ENCODE assay signal across 1 cellular context in genomic region chr19:17775991-17776803, GRCh38.
TF ChIP-seq lines count a peak whose summit lies in the region.

No MANE protein-coding gene starts in this region.

TF ChIP-seq in GM12878, 131 proteins besides CTCF, POLR2A, EP300 and RAD21 (continued from another document and continues in another):
- TF ChIP-seq RELB (IDR thresholded peaks at IDR 0.05; ENCODE audit: low read depth): peak; percentile 93
- TF ChIP-seq ZNF24 (IDR thresholded peaks at IDR 0.05): no peak
- no peak for TF ChIP-seq TCF7 (IDR thresholded peaks at IDR 0.05; ENCODE audit: borderline replicate concordance)
- TF ChIP-seq IKZF2 (IDR thresholded peaks at IDR 0.05): peak; percentile 84 to 87
- peak; percentile 99 for TF ChIP-seq PAX5 (IDR thresholded peaks at IDR 0.05; ENCODE audit: borderline replicate concordance, low read depth, low read length)
- no peak for TF ChIP-seq YBX1 (IDR thresholded peaks at IDR 0.05)
- no peak for TF ChIP-seq LARP7 (IDR thresholded peaks at IDR 0.05)
- TF ChIP-seq ATF2 (IDR thresholded peaks at IDR 0.05; ENCODE audit: low read length): peak; percentile 95
- TF ChIP-seq ZNF592 (IDR thresholded peaks at IDR 0.05): no peak; the same call in 1 of the 2 replicates
- peak; percentile 90 for TF ChIP-seq IKZF1 (conservative IDR thresholded peaks at IDR 0.05)
- peak; percentile 98 for TF ChIP-seq DPF2 (IDR thresholded peaks at IDR 0.05)
- no peak for TF ChIP-seq PBX3 (IDR thresholded peaks at IDR 0.05; ENCODE audit: insufficient replicate concordance, low read depth, low read length)
- no peak for TF ChIP-seq ZNF274 (IDR thresholded peaks at IDR 0.05; ENCODE audit: insufficient read depth, insufficient read length)
- no peak for TF ChIP-seq HDAC2 (IDR thresholded peaks at IDR 0.05)
- peak; percentile 84 for TF ChIP-seq MEF2B (IDR thresholded peaks at IDR 0.05; ENCODE audit: partially characterized antibody, poor library complexity, severe bottlenecking)
- TF ChIP-seq TARDBP (IDR thresholded peaks at IDR 0.05; ENCODE audit: borderline replicate concordance): 0 out of 2 replicates have a peak, but pooled peaks have one; percentile 14
- no peak for TF ChIP-seq SUZ12 (IDR thresholded peaks at IDR 0.05; ENCODE audit: unreplicated experiment)
- no peak for TF ChIP-seq PAX8 (IDR thresholded peaks at IDR 0.05)
- no peak for TF ChIP-seq MYB (IDR thresholded peaks at IDR 0.05; ENCODE audit: borderline replicate concordance, low read depth, low read length)
- TF ChIP-seq CBFB (IDR thresholded peaks at IDR 0.05; ENCODE audit: low read depth): peak; percentile 78; the same call in 1 of the 2 replicates
- TF ChIP-seq CHD1 (IDR thresholded peaks at IDR 0.05; ENCODE audit: low read depth, low read length): no peak
- TF ChIP-seq BACH1 (IDR thresholded peaks at IDR 0.05; ENCODE audit: borderline replicate concordance): peak; percentile 61; the same call in 1 of the 2 replicates
- TF ChIP-seq ATF7 (IDR thresholded peaks at IDR 0.05; ENCODE audit: low read depth): peak; percentile 99
- peak; percentile 39; the same call in 1 of the 2 replicates for TF ChIP-seq YY1 (IDR thresholded peaks at IDR 0.05; ENCODE audit: low read depth, low read length)
- TF ChIP-seq ETV6 (conservative IDR thresholded peaks at IDR 0.05 in 1 of 2, IDR thresholded peaks at IDR 0.05 in 1 of 2; ENCODE audit: borderline replicate concordance in 1 of 2, low read depth in 1 of 2): peak in 1 of 2 experiments; percentile 60; a peak in 2 of 4 replicates
- TF ChIP-seq KAT2A (conservative IDR thresholded peaks at IDR 0.05; ENCODE audit: control insufficient read depth, low read depth, low read length): no peak
- TF ChIP-seq SMAD1 (IDR thresholded peaks at IDR 0.05; ENCODE audit: low read depth, partially characterized antibody): no peak
- no peak for TF ChIP-seq ZNF217 (IDR thresholded peaks at IDR 0.05)
- no peak for TF ChIP-seq STAT1 (conservative IDR thresholded peaks at IDR 0.05)
- TF ChIP-seq ZBTB40 (IDR thresholded peaks at IDR 0.05; ENCODE audit: borderline replicate concordance): no peak
- TF ChIP-seq EED (IDR thresholded peaks at IDR 0.05; ENCODE audit: low read depth): peak; percentile 88
- no peak for TF ChIP-seq POLR2AphosphoS2 (IDR thresholded peaks at IDR 0.05; ENCODE audit: low read depth, low read length)
- TF ChIP-seq NKRF (conservative IDR thresholded peaks at IDR 0.05): no peak
- no peak for TF ChIP-seq MXI1 (IDR thresholded peaks at IDR 0.05; ENCODE audit: low read depth, low read length)
- no peak for TF ChIP-seq CEBPZ (IDR thresholded peaks at IDR 0.05; ENCODE audit: low read depth, low read length)
- TF ChIP-seq ZNF207 (IDR thresholded peaks at IDR 0.05; ENCODE audit: borderline replicate concordance): no peak; the same call in 1 of the 2 replicates
- no peak for TF ChIP-seq SMC3 (IDR thresholded peaks at IDR 0.05; ENCODE audit: borderline replicate concordance, low read length)
- no peak; the same call in none of the 2 replicates for TF ChIP-seq BMI1 (IDR thresholded peaks at IDR 0.05; ENCODE audit: borderline replicate concordance)
- no peak for TF ChIP-seq HCFC1 (IDR thresholded peaks at IDR 0.05; ENCODE audit: low read length)
- no peak for TF ChIP-seq POLR2AphosphoS5 (IDR thresholded peaks at IDR 0.05; ENCODE audit: low read length)
- peak; percentile 94 for TF ChIP-seq NFIC (IDR thresholded peaks at IDR 0.05; ENCODE audit: low read depth, low read length)
- no peak for TF ChIP-seq ELK1 (IDR thresholded peaks at IDR 0.05; ENCODE audit: low read depth, low read length)
- no peak for TF ChIP-seq FOXK2 (IDR thresholded peaks at IDR 0.05)
- TF ChIP-seq ZNF622 (IDR thresholded peaks at IDR 0.05): no peak
- peak; percentile 61 for TF ChIP-seq JUNB (IDR thresholded peaks at IDR 0.05)
- no peak for TF ChIP-seq BRCA1 (IDR thresholded peaks at IDR 0.05; ENCODE audit: low read depth, low read length)
- TF ChIP-seq ZBED1 (IDR thresholded peaks at IDR 0.05; ENCODE audit: borderline replicate concordance): peak; percentile 89; the same call in 1 of the 2 replicates
- peak; percentile 85 for TF ChIP-seq CREB1 (IDR thresholded peaks at IDR 0.05; ENCODE audit: low read depth)
- no peak for TF ChIP-seq EZH2 (IDR thresholded peaks at IDR 0.05; ENCODE audit: borderline replicate concordance, control insufficient read depth, low read depth, low read length)
